In genomic region chr16:57123216-57123968, GRCh38 we compare ENCODE assay signal across 17 cellular contexts. TPM values are rescaled to one million over a fixed set of nuclear protein-coding genes. Genes with fewer than 3 reads are reported as not detected.
DNase-seq lines count a peak whose midpoint lies in the region; ATAC-seq lines count a peak whose summit lies in the region.
"Had no signal": no experiment of that assay in that cellular context is flagged by ENCODE, and none has a peak within 500 bp of the region (broad histone marks: within the 10 kb centered on the region; RNA-seq: fewer than 3 reads in every experiment).

No MANE protein-coding gene starts in this region.

- no peaks in the 10 kb centered on the region for H3K36me3 Mint-ChIP-seq in T-helper 2 cell treated with Interferon-gamma antibody and Interleukin-4, amounts not matched to agents 5 μg/mL and 100 μg/mL, for 36 hours (ENCODE audit: low read depth)
- no peaks in the 10 kb centered on the region for H3K36me3 Mint-ChIP-seq in activated naive CD8-positive, alpha-beta T cell
- H3K36me3 Mint-ChIP-seq in naive thymus-derived CD4-positive, alpha-beta T cell: peaks cover 0 to 3% (median 0%) of the 10 kb centered on the region in 5 donors

- peak overlapping the region; percentile 48 for H3K27ac ChIP-seq in naive thymus-derived CD4-positive, alpha-beta T cell (ENCODE audit: low read depth, low read length)
- H3K27ac ChIP-seq: coronary artery had no signal

- H3K27me3 Mint-ChIP-seq in T-helper 2 cell treated with Interferon-gamma antibody and Interleukin-4, amounts not matched to agents 5 μg/mL and 100 μg/mL, for 36 hours (ENCODE audit: low read depth): no peaks in the 10 kb centered on the region
- no peaks in the 10 kb centered on the region for H3K27me3 Mint-ChIP-seq in activated naive CD8-positive, alpha-beta T cell
- H3K27me3 Mint-ChIP-seq in naive thymus-derived CD4-positive, alpha-beta T cell: no peaks in the 10 kb centered on the region

- H3K4me3 ChIP-seq in naive thymus-derived CD4-positive, alpha-beta T cell (ENCODE audit: low read length): no peak overlapping the region
- H3K4me3 ChIP-seq: coronary artery, smooth muscle cell had no signal

- intact Hi-C loops in naive thymus-derived CD4-positive, alpha-beta T cell (cut with micrococcal nuclease): no loop called here

- peaks cover 33 to 43% of the 10 kb centered on the region in 2 donors for H3K4me1 ChIP-seq in naive thymus-derived CD4-positive, alpha-beta T cell (ENCODE audit: control insufficient read depth in 2 of 2, insufficient read depth in 2 of 2, low read length in 2 of 2)

- H3K9me3 Mint-ChIP-seq in T-helper 2 cell treated with Interferon-gamma antibody and Interleukin-4, amounts not matched to agents 5 μg/mL and 100 μg/mL, for 36 hours: no peaks in the 10 kb centered on the region
- H3K9me3 Mint-ChIP-seq in activated naive CD8-positive, alpha-beta T cell (ENCODE audit: low read depth): no peaks in the 10 kb centered on the region
- no peaks in the 10 kb centered on the region for H3K9me3 Mint-ChIP-seq in naive thymus-derived CD4-positive, alpha-beta T cell

- peaks cover 26% of the 10 kb centered on the region for H3K4me1 Mint-ChIP-seq in T-helper 2 cell treated with Interferon-gamma antibody and Interleukin-4, amounts not matched to agents 5 μg/mL and 100 μg/mL, for 36 hours (ENCODE audit: low read depth)
- H3K4me1 Mint-ChIP-seq in activated naive CD8-positive, alpha-beta T cell (ENCODE audit: low read depth): peaks cover 51% of the 10 kb centered on the region
- peaks cover 36 to 56% (median 52%) of the 10 kb centered on the region in 7 donors for H3K4me1 Mint-ChIP-seq in naive thymus-derived CD4-positive, alpha-beta T cell

- no peak overlapping the region for H3K4me3 Mint-ChIP-seq in T-helper 2 cell treated with Interferon-gamma antibody and Interleukin-4, amounts not matched to agents 5 μg/mL and 100 μg/mL, for 36 hours
- peak overlapping the region; percentile 55 for H3K4me3 Mint-ChIP-seq in activated naive CD8-positive, alpha-beta T cell
- H3K4me3 Mint-ChIP-seq in naive thymus-derived CD4-positive, alpha-beta T cell: peak overlapping the region in 9 of 10 donors; percentile 43 to 93 (median 64)

- H3K27me3 ChIP-seq in naive thymus-derived CD4-positive, alpha-beta T cell (ENCODE audit: control insufficient read depth in 2 of 2, insufficient read depth in 2 of 2, low read length in 2 of 2): no peaks in the 10 kb centered on the region

- no peaks in the 10 kb centered on the region for H3K9me3 ChIP-seq in naive thymus-derived CD4-positive, alpha-beta T cell (ENCODE audit: control insufficient read depth in 2 of 3, low read length in 3 of 3)

- POLR2A ChIA-PET in naive thymus-derived CD4-positive, alpha-beta T cell (lab: Charles Lee): interaction anchor here (0.6 to 1.2 kb wide), 3 partner anchors 13 to 63 kb away, joined by 3 read pairs; partner anchors contain the start of genes PSME3IP1 and RSPRY1

- peak overlapping the region; percentile 62 for H3K27ac Mint-ChIP-seq in T-helper 2 cell treated with Interferon-gamma antibody and Interleukin-4, amounts not matched to agents 5 μg/mL and 100 μg/mL, for 36 hours
- peak overlapping the region; percentile 69 for H3K27ac Mint-ChIP-seq in activated naive CD8-positive, alpha-beta T cell
- peak overlapping the region; percentile 77 to 97 (median 94) for H3K27ac Mint-ChIP-seq in naive thymus-derived CD4-positive, alpha-beta T cell

- DNase-seq in T-helper 2 cell treated with Interferon-gamma antibody and Interleukin-4, amounts not matched to agents 5 μg/mL and 100 μg/mL, for 36 hours (ENCODE audit: low spot score): no peak
- DNase-seq in T-helper 2 cell (no peak), M059J (ENCODE audit: low read depth) (peak; percentile 60), NCI-H187 (lab: John Stamatoyannopoulos, UW) (no peak)
- no peak for DNase-seq in naive thymus-derived CD4-positive, alpha-beta T cell
- DNase-seq: 8988T; activated CD8-positive, alpha-beta memory T cell treated with anti-CD3 and anti-CD28 coated beads for 24 hours; amniotic stem cell; mammary epithelial cell; NCI-H1092; NCI-H446; occipital lobe had no signal

- no peak for ATAC-seq in naive thymus-derived CD4-positive, alpha-beta T cell
- ATAC-seq in GM18909 (IDR thresholded peaks at IDR 0.05; ENCODE audit: poor library complexity, unreplicated experiment) (no peak), HG02840 (IDR thresholded peaks at IDR 0.05; ENCODE audit: low FRiP score, unreplicated experiment) (no peak)

- H3K36me3 ChIP-seq in naive thymus-derived CD4-positive, alpha-beta T cell (ENCODE audit: control insufficient read depth in 2 of 3, insufficient read depth in 3 of 3, low read length in 3 of 3): no peaks in the 10 kb centered on the region

- CTCF ChIA-PET in naive thymus-derived CD4-positive, alpha-beta T cell (lab: Charles Lee): interaction anchor here (0.8 kb wide), 1 partner anchor 158 kb away, joined by 3 read pairs; no protein-coding TSS in a partner anchor

RNA-seq across cellular contexts. Expression of gene CPNE2, which starts 31.0 kb away (rescaled TPM):
- 27.5 and 34.3 TPM in 2 replicates for total RNA-seq in M059J (2014; rRNA removed; shearing (Covaris generic))
- 10 to 100 TPM in 1 of 5 experiments, 1 to 10 TPM in 4; 1.1 to 11.7 (median 3.5) TPM for total RNA-seq in naive thymus-derived CD4-positive, alpha-beta T cell
- 10 to 100 TPM in 1 of 2 donors, 1 to 10 TPM in 1; 6.8 to 12.6 TPM for polyA plus RNA-seq in naive thymus-derived CD4-positive, alpha-beta T cell
